In genomic region chr6:29558439-29559079, GRCh38 we compare ENCODE assay signal across 26 cellular contexts. TPM values are rescaled to one million over a fixed set of nuclear protein-coding genes. Genes with fewer than 3 reads are reported as not detected.
A peak's percentile ranks its signal among the peaks of the same experiment; 100 is the strongest.
DNase-seq lines count a peak whose midpoint lies in the region; ATAC-seq, FAIRE-seq and TF ChIP-seq lines count a peak whose summit lies in the region.
"Had no signal": no experiment of that assay in that cellular context is flagged by ENCODE, and none has a peak within 500 bp of the region (broad histone marks: within the 10 kb centered on the region; RNA-seq: fewer than 3 reads in every experiment).

No MANE protein-coding gene starts in this region.

- peaks cover 99% of the 10 kb centered on the region for H3K27me3 Mint-ChIP-seq in WTC11 (ENCODE audit: low read depth)

- TF ChIP-seq RAD21 in HepG2 (CRISPR knock-in tag; IDR thresholded peaks at IDR 0.05) = no peak

- BruUV-seq in HepG2 (replicated peaks; lab: Mats Ljungman, UMichigan) = no TSS peak

- H3K4me1 ChIP-seq in HepG2 (ENCODE audit: insufficient read depth, low read length) (peaks cover 37% of the 10 kb centered on the region), right lobe of liver (peaks cover 0 to 1% (median 0%) of the 10 kb centered on the region in 4 donors), hepatocyte (ENCODE audit: insufficient read depth) (peaks cover 3% of the 10 kb centered on the region)

- POLR2A ChIA-PET in HepG2 (lab: Yijun Ruan, JAX) = interaction anchor here (0.6 to 2.6 kb wide), 6 partner anchors 9 to 693 kb away, joined by 3 to 8 read pairs (median 5); a partner anchor contains a TSS
- POLR2A ChIA-PET in WTC11 (lab: Charles Lee) = no interaction called here

- no peak overlapping the region for H3K27ac Mint-ChIP-seq in WTC11

- H3K27ac ChIP-seq in HepG2 (ENCODE audit: extremely low read length, insufficient read depth, low read length) = no peak overlapping the region
- no peak overlapping the region for H3K27ac ChIP-seq in right lobe of liver
- H3K27ac ChIP-seq in hepatocyte = no peak overlapping the region
- H3K27ac ChIP-seq: PC-9 had no signal

- H3K9me3 Mint-ChIP-seq in WTC11 = no peaks in the 10 kb centered on the region

- H3K4me2 ChIP-seq in HepG2 (ENCODE audit: low read depth, low read length) (peak overlapping the region; percentile 28), hepatocyte (peak overlapping the region; percentile 57)
- H3K4me2 ChIP-seq: PC-9 had no signal

- DNase-seq in HepG2 (ENCODE audit: low spot score) (no peak), right lobe of liver (no peak), WTC11 (ENCODE audit: low spot score) (no peak), hepatocyte (ENCODE audit: low spot score) (no peak), DMS153 (lab: John Stamatoyannopoulos, UW) (no peak), SHP77 treated with DMSO at 0.1 percent for 48 hours (lab: John Stamatoyannopoulos, UW) (no peak)
- DNase-seq: H7, IMR-90, MM.1S, NCI-H1048, NCI-H1417, NCI-H187, NCI-H2107, NCI-H446 treated with DMSO at 0.1 percent for 48 hours, NCI-H526, NCI-H82, PC-9, Right ventricle myocardium superior, T-helper 1 cell had no signal

- no peaks in the 10 kb centered on the region for H3K9me2 ChIP-seq in hepatocyte (replicated peaks; ENCODE audit: insufficient read depth)

- 90% methylated on average over 22 of the region's 22 CpGs for WGBS in HepG2 (ENCODE audit: low lambda C conversion rate)
- 83% methylated on average over 17 of the region's 22 CpGs for WGBS in right lobe of liver (ENCODE audit: insufficient coverage, low coverage, low lambda C conversion rate, missing lambda C conversion rate)
- 94% methylated on average over 22 of the region's 22 CpGs for WGBS in hepatocyte (ENCODE audit: low lambda C conversion rate, missing lambda C conversion rate)

- H3K27me3 ChIP-seq in HepG2 (ENCODE audit: control insufficient read depth in 1 of 2, insufficient read depth in 2 of 2, low read length in 2 of 2) = no peaks in the 10 kb centered on the region
- H3K27me3 ChIP-seq in right lobe of liver = no peaks in the 10 kb centered on the region
- H3K27me3 ChIP-seq in hepatocyte = peaks cover 37% of the 10 kb centered on the region

- CTCF ChIA-PET in HepG2 (lab: Yijun Ruan, JAX; ENCODE audit: low intra/inter-chr PET ratio, low total read pairs) (no interaction called here), WTC11 (lab: Charles Lee) (interaction anchor here (0.8 kb wide), 1 partner anchor 95 kb away, joined by 4 read pairs; no protein-coding TSS in a partner anchor)

- H2AFZ ChIP-seq in HepG2 (ENCODE audit: low read length) (no peak overlapping the region), hepatocyte (no peak overlapping the region)
- H2AFZ ChIP-seq: PC-9 had no signal

- TF ChIP-seq EP300 in HepG2 (IDR thresholded peaks at IDR 0.05; ENCODE audit: low read depth in 2 of 2, low read length in 2 of 2) (no peak), HepG2 (CRISPR knock-in tag; IDR thresholded peaks at IDR 0.05; ENCODE audit: borderline replicate concordance) (no peak)

- intact Hi-C loops in HepG2 (cut with micrococcal nuclease; ENCODE audit: unreplicated experiment) = no loop called here
- intact Hi-C loops in right lobe of liver (cut with DNase I) = no loop called here

- no peaks in the 10 kb centered on the region for H3K79me2 ChIP-seq in HepG2 (ENCODE audit: insufficient read depth, low read length)
- no peaks in the 10 kb centered on the region for H3K79me2 ChIP-seq in hepatocyte

- H3K4me3 Mint-ChIP-seq in WTC11 = no peak overlapping the region

- H3K4me1 Mint-ChIP-seq in WTC11 = peaks cover 43% of the 10 kb centered on the region

- H3K36me3 Mint-ChIP-seq in WTC11 = peaks cover 7% of the 10 kb centered on the region

- TF ChIP-seq POLR2A in HepG2 (IDR thresholded peaks at IDR 0.05; ENCODE audit: insufficient read depth in 1 of 2, low read depth in 2 of 2, low read length in 2 of 2) (no peak), right lobe of liver (IDR thresholded peaks at IDR 0.05) (no peak)

- no peak overlapping the region for H3K9ac ChIP-seq in HepG2 (ENCODE audit: insufficient read depth, low read depth, low read length)

- H3K9me3 ChIP-seq in HepG2 (ENCODE audit: low read length) (no peaks in the 10 kb centered on the region), right lobe of liver (no peaks in the 10 kb centered on the region), hepatocyte (ENCODE audit: low read depth) (no peaks in the 10 kb centered on the region)

- no peak for FAIRE-seq in HepG2 (lab: Jason Lieb, UNC)
- FAIRE-seq: G401.6, GM12891 had no signal

- H3K36me3 ChIP-seq in HepG2 (replicated peaks in 1 of 2; ENCODE audit: control insufficient read depth in 1 of 2, insufficient read depth in 2 of 2, low read length in 2 of 2) (no peaks in the 10 kb centered on the region), right lobe of liver (no peaks in the 10 kb centered on the region), hepatocyte (replicated peaks; ENCODE audit: insufficient read depth, low read depth) (no peaks in the 10 kb centered on the region)

- in situ Hi-C loops in HepG2 (cut with HindIII; ENCODE audit: extremely low pct_ligation_motif_present, low pct_unique_long_range_greater_than_20kb) = no loop called here

- no peak overlapping the region for H3K4me3 ChIP-seq in HepG2 (replicated peaks in 1 of 3; ENCODE audit: insufficient read depth in 1 of 3, low read depth in 2 of 3, low read length in 3 of 3)
- H3K4me3 ChIP-seq in right lobe of liver = peak overlapping the region in 1 of 3 donors; percentile 11
- no peak overlapping the region for H3K4me3 ChIP-seq in hepatocyte
- H3K4me3 ChIP-seq: PC-9 had no signal

- H4K20me1 ChIP-seq in HepG2 (ENCODE audit: insufficient read depth, low read length) = no peaks in the 10 kb centered on the region
- no peaks in the 10 kb centered on the region for H4K20me1 ChIP-seq in hepatocyte (ENCODE audit: insufficient read depth, poor library complexity, severe bottlenecking)

- ATAC-seq in HepG2 (no peak), right lobe of liver (no peak), WTC11 (no peak), GM21447 (IDR thresholded peaks at IDR 0.05; ENCODE audit: unreplicated experiment) (no peak)

- no peak for TF ChIP-seq CTCF in HepG2 (CRISPR knock-in tag; IDR thresholded peaks at IDR 0.05)
- TF ChIP-seq CTCF in right lobe of liver (IDR thresholded peaks at IDR 0.05) = no peak
- no peak for TF ChIP-seq CTCF in WTC11 (IDR thresholded peaks at IDR 0.05)
- TF ChIP-seq CTCF in hepatocyte (IDR thresholded peaks at IDR 0.05; ENCODE audit: poor library complexity) = no peak

RNA-seq across cellular contexts. Expression of gene UBD, which starts 1.0 kb away (rescaled TPM):
- total RNA-seq in HepG2 (2016; rRNA removed; fragmentation: Illumina TruSeq; extraction: Trizol) (172 and 244 TPM in 2 replicates), right lobe of liver (100 to 1,000 TPM in 1 of 6 experiments, 10 to 100 TPM in 3, 1 to 10 TPM in 2; 2.2 to 189 (median 37.1) TPM), WTC11 (2021) (0.15 TPM in 1 of 3 replicates, not detected in the others), hepatocyte (99.5 and 154 TPM in 2 replicates)
- 61.1 and 70.9 TPM in 2 replicates for total RNA-seq in HepG2 (2016; cell fraction: cytosol; rRNA removed; fragmentation: Illumina TruSeq; extraction: Trizol; ENCODE audit: low read depth)
- total RNA-seq in HepG2 (2016; cell fraction: insoluble cytoplasmic fraction; rRNA removed; fragmentation: Illumina TruSeq; extraction: Trizol) = 180 and 253 TPM in 2 replicates
- 77.5 and 84.0 TPM in 2 replicates for total RNA-seq in HepG2 (2016; cell fraction: membrane; rRNA removed; fragmentation: Illumina TruSeq; extraction: Trizol)
- total RNA-seq in HepG2 (2016; cell fraction: nucleus; rRNA removed; fragmentation: Illumina TruSeq; extraction: Trizol) = 58.7 and 62.9 TPM in 2 replicates
- polyA plus RNA-seq in HepG2 (2011; rRNA removed) (13.9 and 26.9 TPM in 2 replicates), hepatocyte (124 and 158 TPM in 2 replicates)
- 8.2 and 29.2 TPM in 2 replicates for polyA plus RNA-seq in HepG2 (2011; cell fraction: cytosol; rRNA removed)
- polyA plus RNA-seq in HepG2 (2011; cell fraction: nucleus; rRNA removed) = 3.6 and 8.6 TPM in 2 replicates
- 14.7 and 15.0 TPM in 2 replicates for polyA plus RNA-seq in HepG2 (2012)
- 50.4 and 50.5 TPM in 2 replicates for polyA plus RNA-seq in HepG2 (2016; cell fraction: cytosol; fragmentation: Illumina TruSeq; extraction: Trizol; ENCODE audit: low read depth)
- 225 and 254 TPM in 2 replicates for polyA plus RNA-seq in HepG2 (2016; cell fraction: insoluble cytoplasmic fraction; fragmentation: Illumina TruSeq; extraction: Trizol; ENCODE audit: low read depth)
- 55.5 and 59.5 TPM in 2 replicates for polyA plus RNA-seq in HepG2 (2016; cell fraction: membrane; fragmentation: Illumina TruSeq; extraction: Trizol; ENCODE audit: low read depth)
- polyA plus RNA-seq in HepG2 (2016; cell fraction: nucleus; fragmentation: Illumina TruSeq; extraction: Trizol; ENCODE audit: insufficient read depth, low read depth) = 88.5 and 91.0 TPM in 2 replicates
- 2.8 TPM in 1 of 2 replicates, not detected in the other for polyA minus RNA-seq in HepG2 (2011; rRNA and poly(A)+ RNA removed; ENCODE audit: low replicate concordance)
- polyA minus RNA-seq in HepG2 (2011; cell fraction: cytosol; rRNA and poly(A)+ RNA removed) = 1.6 and 12.1 TPM in 2 replicates
- 4.6 and 10.8 TPM in 2 replicates for polyA minus RNA-seq in HepG2 (2011; cell fraction: nucleus; rRNA and poly(A)+ RNA removed)
- total RNA-seq: A172, H7, IMR-90, PC-9, RPMI7951, SK-MEL-5 had no signal
- polyA plus RNA-seq: BJ, IMR-90 had no signal

RNA-seq across cellular contexts. Expression of gene OR2H2, which starts 26.4 kb away (rescaled TPM):
- not detected in 2 replicates for total RNA-seq in HepG2 (2016; rRNA removed; fragmentation: Illumina TruSeq; extraction: Trizol)
- not detected in 2 replicates for total RNA-seq in HepG2 (2016; cell fraction: cytosol; rRNA removed; fragmentation: Illumina TruSeq; extraction: Trizol; ENCODE audit: low read depth)
- not detected in 2 replicates for total RNA-seq in HepG2 (2016; cell fraction: insoluble cytoplasmic fraction; rRNA removed; fragmentation: Illumina TruSeq; extraction: Trizol)
- total RNA-seq in HepG2 (2016; cell fraction: membrane; rRNA removed; fragmentation: Illumina TruSeq; extraction: Trizol) = not detected in 2 replicates
- not detected in 2 replicates for total RNA-seq in HepG2 (2016; cell fraction: nucleus; rRNA removed; fragmentation: Illumina TruSeq; extraction: Trizol)
- polyA plus RNA-seq in HepG2 (2011; rRNA removed) = not detected in 2 replicates
- polyA plus RNA-seq in HepG2 (2011; cell fraction: cytosol; rRNA removed) = not detected in 2 replicates
- not detected in 2 replicates for polyA plus RNA-seq in HepG2 (2011; cell fraction: nucleus; rRNA removed)
- not detected in 2 replicates for polyA plus RNA-seq in HepG2 (2012)
- polyA plus RNA-seq in HepG2 (2016; cell fraction: cytosol; fragmentation: Illumina TruSeq; extraction: Trizol; ENCODE audit: low read depth) = not detected in 2 replicates
- polyA plus RNA-seq in HepG2 (2016; cell fraction: insoluble cytoplasmic fraction; fragmentation: Illumina TruSeq; extraction: Trizol; ENCODE audit: low read depth) = not detected in 2 replicates
- not detected in 2 replicates for polyA plus RNA-seq in HepG2 (2016; cell fraction: membrane; fragmentation: Illumina TruSeq; extraction: Trizol; ENCODE audit: low read depth)
- polyA plus RNA-seq in HepG2 (2016; cell fraction: nucleus; fragmentation: Illumina TruSeq; extraction: Trizol; ENCODE audit: insufficient read depth, low read depth) = not detected in 2 replicates
- polyA minus RNA-seq in HepG2 (2011; rRNA and poly(A)+ RNA removed; ENCODE audit: low replicate concordance) = not detected in 2 replicates
- polyA minus RNA-seq in HepG2 (2011; cell fraction: cytosol; rRNA and poly(A)+ RNA removed) = not detected in 2 replicates
- polyA minus RNA-seq in HepG2 (2011; cell fraction: nucleus; rRNA and poly(A)+ RNA removed) = not detected in 2 replicates
- not detected for total RNA-seq in right lobe of liver
- total RNA-seq in WTC11 (2021) = not detected in 3 replicates
- not detected in 2 replicates for total RNA-seq in hepatocyte
- not detected in 2 replicates for polyA plus RNA-seq in hepatocyte
- total RNA-seq: A172, H7, IMR-90, PC-9, Right ventricle myocardium superior, RPMI7951, SK-MEL-5 had no signal
- polyA plus RNA-seq: BJ, IMR-90 had no signal

Comparison
In these comparisons a context has a peak if more than half of its experiments do, and no peak if none do; other contexts are left out.
1. Of the 50 proteins assayed by ChIP-seq in both HepG2 and WTC11: peak only in HepG2: none; only in WTC11: ZNF317; in both: none; in neither: 49.